In genomic region chr13:42348576-42348975, GRCh38 we compare ENCODE assay signal across 14 cellular contexts.
DNase-seq lines count a peak whose midpoint lies in the region; ATAC-seq lines count a peak whose summit lies in the region.
"Had no signal": no experiment of that assay in that cellular context is flagged by ENCODE, and none has a peak within 500 bp of the region (broad histone marks: within the 10 kb centered on the region; RNA-seq: fewer than 3 reads in every experiment).

No MANE protein-coding gene starts in this region.

- H3K36me3 Mint-ChIP-seq in activated naive CD4-positive, alpha-beta T cell treated with anti-CD3 and anti-CD28 coated beads, Interleukin-2, amount 50 U/mL, for 24 hours = no peaks in the 10 kb centered on the region
- peaks cover 2% of the 10 kb centered on the region for H3K36me3 Mint-ChIP-seq in activated T-helper 1 cell treated with anti-CD3 and anti-CD28 coated beads, Interleukin-12 subunit alpha, Interleukin-12 subunit beta, Interleukin-2, Interleukin-4 antibody, amounts not matched to agents 30 ng/mL and 10 ng/mL and 1 ng/mL, durations not matched to agents 14 hours and 24 hours and 36 hours (ENCODE audit: low read depth)
- peaks cover 10% of the 10 kb centered on the region for H3K36me3 Mint-ChIP-seq in activated naive CD8-positive, alpha-beta T cell treated with anti-CD3 and anti-CD28 coated beads for 36 hours

- H3K27me3 Mint-ChIP-seq in activated naive CD4-positive, alpha-beta T cell treated with anti-CD3 and anti-CD28 coated beads, Interleukin-2, amount 50 U/mL, for 24 hours = no peaks in the 10 kb centered on the region
- H3K27me3 Mint-ChIP-seq in activated T-helper 1 cell treated with anti-CD3 and anti-CD28 coated beads, Interleukin-12 subunit alpha, Interleukin-12 subunit beta, Interleukin-2, Interleukin-4 antibody, amounts not matched to agents 30 ng/mL and 10 ng/mL and 1 ng/mL, durations not matched to agents 14 hours and 24 hours and 36 hours (ENCODE audit: insufficient read depth) = no peaks in the 10 kb centered on the region
- H3K27me3 Mint-ChIP-seq in activated naive CD8-positive, alpha-beta T cell treated with anti-CD3 and anti-CD28 coated beads for 36 hours = no peaks in the 10 kb centered on the region

- WGBS in right cardiac atrium = 69% methylated on average over 4 of the region's 4 CpGs

- H3K27ac Mint-ChIP-seq in activated naive CD4-positive, alpha-beta T cell treated with anti-CD3 and anti-CD28 coated beads, Interleukin-2, amount 50 U/mL, for 24 hours = peak overlapping the region; percentile 76
- peak overlapping the region; percentile 62 for H3K27ac Mint-ChIP-seq in activated T-helper 1 cell treated with anti-CD3 and anti-CD28 coated beads, Interleukin-12 subunit alpha, Interleukin-12 subunit beta, Interleukin-2, Interleukin-4 antibody, amounts not matched to agents 30 ng/mL and 10 ng/mL and 1 ng/mL, durations not matched to agents 14 hours and 24 hours and 36 hours
- peak overlapping the region; percentile 80 for H3K27ac Mint-ChIP-seq in activated naive CD8-positive, alpha-beta T cell treated with anti-CD3 and anti-CD28 coated beads for 36 hours

- H3K27ac ChIP-seq in right cardiac atrium (ENCODE audit: low read length) = no peak overlapping the region
- H3K27ac ChIP-seq: BLaER1 had no signal

- intact Hi-C loops in activated T-helper 1 cell treated with anti-CD3 and anti-CD28 coated beads, Interleukin-12 subunit alpha, Interleukin-12 subunit beta, Interleukin-2, Interleukin-4 antibody, amounts not matched to agents 30 ng/mL and 10 ng/mL and 1 ng/mL, durations not matched to agents 14 hours and 24 hours and 36 hours (cut with micrococcal nuclease) = no loop called here
- intact Hi-C loops in right cardiac atrium (cut with DNase I) = no loop called here

- H3K4me3 Mint-ChIP-seq in activated naive CD4-positive, alpha-beta T cell treated with anti-CD3 and anti-CD28 coated beads, Interleukin-2, amount 50 U/mL, for 24 hours = no peak overlapping the region
- H3K4me3 Mint-ChIP-seq in activated T-helper 1 cell treated with anti-CD3 and anti-CD28 coated beads, Interleukin-12 subunit alpha, Interleukin-12 subunit beta, Interleukin-2, Interleukin-4 antibody, amounts not matched to agents 30 ng/mL and 10 ng/mL and 1 ng/mL, durations not matched to agents 14 hours and 24 hours and 36 hours = no peak overlapping the region
- H3K4me3 Mint-ChIP-seq in activated naive CD8-positive, alpha-beta T cell treated with anti-CD3 and anti-CD28 coated beads for 36 hours = no peak overlapping the region

- no peak for ATAC-seq in right cardiac atrium

- H3K9me3 ChIP-seq in right cardiac atrium (ENCODE audit: control insufficient read depth, low read length) = no peaks in the 10 kb centered on the region
- H3K9me3 ChIP-seq: BLaER1, HAP-1 had no signal

- H3K9me3 Mint-ChIP-seq in activated naive CD4-positive, alpha-beta T cell treated with anti-CD3 and anti-CD28 coated beads, Interleukin-2, amount 50 U/mL, for 24 hours = no peaks in the 10 kb centered on the region
- peaks cover 3% of the 10 kb centered on the region for H3K9me3 Mint-ChIP-seq in activated T-helper 1 cell treated with anti-CD3 and anti-CD28 coated beads, Interleukin-12 subunit alpha, Interleukin-12 subunit beta, Interleukin-2, Interleukin-4 antibody, amounts not matched to agents 30 ng/mL and 10 ng/mL and 1 ng/mL, durations not matched to agents 14 hours and 24 hours and 36 hours
- H3K9me3 Mint-ChIP-seq in activated naive CD8-positive, alpha-beta T cell treated with anti-CD3 and anti-CD28 coated beads for 36 hours = no peaks in the 10 kb centered on the region

- H3K27me3 ChIP-seq in right cardiac atrium (ENCODE audit: control insufficient read depth, insufficient read depth) = no peaks in the 10 kb centered on the region
- H3K27me3 ChIP-seq: BLaER1 had no signal

- peaks cover 39% of the 10 kb centered on the region for H3K4me1 Mint-ChIP-seq in activated naive CD4-positive, alpha-beta T cell treated with anti-CD3 and anti-CD28 coated beads, Interleukin-2, amount 50 U/mL, for 24 hours
- peaks cover 48% of the 10 kb centered on the region for H3K4me1 Mint-ChIP-seq in activated T-helper 1 cell treated with anti-CD3 and anti-CD28 coated beads, Interleukin-12 subunit alpha, Interleukin-12 subunit beta, Interleukin-2, Interleukin-4 antibody, amounts not matched to agents 30 ng/mL and 10 ng/mL and 1 ng/mL, durations not matched to agents 14 hours and 24 hours and 36 hours (ENCODE audit: low read depth)
- H3K4me1 Mint-ChIP-seq in activated naive CD8-positive, alpha-beta T cell treated with anti-CD3 and anti-CD28 coated beads for 36 hours = peaks cover 63% of the 10 kb centered on the region

- peak; percentile 41 for DNase-seq in activated CD4-positive, alpha-beta T cell treated with anti-CD3 and anti-CD28 coated beads for 48 hours
- no peak for DNase-seq in activated CD4-positive, alpha-beta T cell treated with anti-CD3 and anti-CD28 coated beads, Interleukin-2, amount 50 U/mL, for 1 hour
- no peak for DNase-seq in activated naive CD4-positive, alpha-beta T cell (lab: John Stamatoyannopoulos, UW)
- no peak for DNase-seq in activated T-helper 1 cell treated with anti-CD3 and anti-CD28 coated beads, Interleukin-12 subunit alpha, Interleukin-12 subunit beta, Interleukin-2, Interleukin-4 antibody, amounts not matched to agents 30 ng/mL and 10 ng/mL and 1 ng/mL, durations not matched to agents 14 hours and 24 hours and 36 hours (ENCODE audit: low spot score)
- DNase-seq in activated naive CD8-positive, alpha-beta T cell treated with anti-CD3 and anti-CD28 coated beads for 36 hours = no peak
- no peak for DNase-seq in stimulated activated naive CD4-positive, alpha-beta T cell treated with Interleukin-2 at 50 U/mL for 16 hours (lab: John Stamatoyannopoulos, UW)
- DNase-seq in right cardiac atrium = no peak
- DNase-seq: 8988T, AML-193, DMS53, GF-D8 had no signal

- H3K4me3 ChIP-seq in right cardiac atrium (ENCODE audit: low read length) = no peak overlapping the region
- H3K4me3 ChIP-seq: BLaER1, HAP-1 had no signal

- H3K4me1 ChIP-seq in right cardiac atrium (ENCODE audit: control insufficient read depth, insufficient read depth, low read length) = no peaks in the 10 kb centered on the region
- H3K4me1 ChIP-seq: BLaER1, HAP-1 had no signal
